ENCODE assay signal across 30 cellular contexts in the genomic region with DNA sequence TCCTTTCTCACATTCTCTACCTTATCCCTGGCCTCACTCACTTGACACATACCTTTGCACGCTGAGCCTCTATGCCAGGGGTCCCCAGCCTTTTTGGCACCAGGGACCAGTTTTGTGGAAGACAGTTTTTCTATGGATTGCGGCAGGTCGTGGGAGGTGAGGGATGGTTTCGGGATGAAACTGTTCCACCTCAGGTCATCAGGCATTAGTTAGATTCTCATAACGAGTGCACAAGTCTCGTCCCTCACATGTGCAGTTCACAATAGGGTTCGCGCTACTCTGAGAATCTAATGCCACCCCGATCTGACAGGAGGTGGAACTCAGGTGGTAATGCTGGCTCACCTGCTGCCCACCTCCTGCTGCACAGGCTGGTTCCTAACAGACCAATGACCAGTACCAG.
"Had no signal": no experiment of that assay in that cellular context is flagged by ENCODE, and none has a peak within 500 bp of the region (broad histone marks: within the 10 kb centered on the region; RNA-seq: fewer than 3 reads in every experiment).

No MANE protein-coding gene starts in this region.

- ATAC-seq: activated CD4-positive, alpha-beta T cell treated with anti-CD3 and anti-CD28 coated beads for 36 hours; activated CD8-positive, alpha-beta T cell treated with anti-CD3 and anti-CD28 coated beads for 36 hours; activated naive CD4-positive, alpha-beta T cell treated with anti-CD3 and anti-CD28 coated beads, Interleukin-2, amount 50 U/mL, for 72 hours; activated T-cell treated with anti-CD3 and anti-CD28 coated beads, Interleukin-2, amount 50 U/mL, for 72 hours; esophagus mucosa; foreskin keratinocyte; gastrocnemius medialis; heart left ventricle had no signal

- H3K27me3 ChIP-seq: ascending aorta, breast epithelium, cardiac muscle cell, colonic mucosa, gastrocnemius medialis, heart left ventricle had no signal

- H3K27ac Mint-ChIP-seq: activated CD4-positive, alpha-beta T cell treated with anti-CD3 and anti-CD28 coated beads for 36 hours; activated CD4-positive, alpha-beta T cell treated with anti-CD3 and anti-CD28 coated beads, Interleukin-2, amount 10 ng/mL, durations not matched to agents 7 days and 5 days; activated CD8-positive, alpha-beta T cell treated with anti-CD3 and anti-CD28 coated beads for 36 hours; activated naive CD4-positive, alpha-beta T cell treated with anti-CD3 and anti-CD28 coated beads, Interleukin-2, amount 10 ng/mL, durations not matched to agents 7 days and 5 days; activated naive CD4-positive, alpha-beta T cell treated with anti-CD3 and anti-CD28 coated beads, Interleukin-2, amount 50 U/mL, for 72 hours; activated naive CD8-positive, alpha-beta T cell treated with anti-CD3 and anti-CD28 coated beads, Interleukin-2, amount 10 ng/mL, durations not matched to agents 7 days and 5 days; activated T-cell treated with anti-CD3 and anti-CD28 coated beads, Interleukin-2, amount 50 U/mL, for 24 hours; activated T-cell treated with anti-CD3 and anti-CD28 coated beads, Interleukin-2, amount 50 U/mL, for 72 hours; brain had no signal

- H3K9me3 ChIP-seq: ascending aorta, breast epithelium, colonic mucosa, gastrocnemius medialis had no signal

- H3K9me3 Mint-ChIP-seq: activated CD4-positive, alpha-beta T cell treated with anti-CD3 and anti-CD28 coated beads, Interleukin-2, amount 10 ng/mL, durations not matched to agents 7 days and 5 days; activated CD8-positive, alpha-beta T cell treated with anti-CD3 and anti-CD28 coated beads for 36 hours; activated naive CD4-positive, alpha-beta T cell treated with anti-CD3 and anti-CD28 coated beads, Interleukin-2, amount 10 ng/mL, durations not matched to agents 7 days and 5 days; activated naive CD4-positive, alpha-beta T cell treated with anti-CD3 and anti-CD28 coated beads, Interleukin-2, amount 50 U/mL, for 72 hours; activated naive CD8-positive, alpha-beta T cell treated with anti-CD3 and anti-CD28 coated beads, Interleukin-2, amount 10 ng/mL, durations not matched to agents 7 days and 5 days; activated T-cell treated with anti-CD3 and anti-CD28 coated beads, Interleukin-2, amount 50 U/mL, for 24 hours; activated T-cell treated with anti-CD3 and anti-CD28 coated beads, Interleukin-2, amount 50 U/mL, for 72 hours; brain had no signal

- DNase-seq: activated CD4-positive, alpha-beta T cell treated with anti-CD3 and anti-CD28 coated beads for 36 hours; activated CD4-positive, alpha-beta T cell treated with anti-CD3 and anti-CD28 coated beads, Interleukin-2, amount 10 ng/mL, durations not matched to agents 7 days and 5 days; activated CD4-positive, alpha-beta T cell treated with anti-CD3 and anti-CD28 coated beads, Interleukin-2, amount 50 U/mL, for 4 hours; activated CD4-positive, CD25-positive, alpha-beta regulatory T cell; activated CD4-positive, CD25-positive, alpha-beta regulatory T cell treated with anti-CD3 and anti-CD28 coated beads, Interleukin-2, amount 50 U/mL, for 72 hours; activated CD8-positive, alpha-beta memory T cell treated with anti-CD3 and anti-CD28 coated beads for 24 hours; activated CD8-positive, alpha-beta memory T cell treated with anti-CD3 and anti-CD28 coated beads, Interleukin-2, amount 50 U/mL, for 4 hours; activated CD8-positive, alpha-beta T cell treated with anti-CD3 and anti-CD28 coated beads for 36 hours; activated gamma-delta T cell; activated naive CD4-positive, alpha-beta T cell; activated naive CD4-positive, alpha-beta T cell treated with anti-CD3 and anti-CD28 coated beads, Interleukin-2, amount 10 ng/mL, durations not matched to agents 7 days and 5 days; activated naive CD8-positive, alpha-beta T cell treated with anti-CD3 and anti-CD28 coated beads, Interleukin-2, amount 10 ng/mL, durations not matched to agents 7 days and 5 days; activated T-cell treated with anti-CD3 and anti-CD28 coated beads for 4 hours; activated T-cell treated with anti-CD3 and anti-CD28 coated beads, Interleukin-2, amount 50 U/mL, for 24 hours; activated T-cell treated with anti-CD3 and anti-CD28 coated beads, Interleukin-2, amount 50 U/mL, for 72 hours; central memory CD4-positive, alpha-beta T cell; cerebellar nuclear complex; colonic mucosa; effector CD8-positive, alpha-beta T cell; foreskin keratinocyte; gastrocnemius medialis; glutamatergic neuron; heart left ventricle; T-helper 2 cell had no signal

- H3K36me3 ChIP-seq: ascending aorta, breast epithelium, cardiac muscle cell, colonic mucosa, gastrocnemius medialis, heart left ventricle had no signal

- H3K27ac ChIP-seq: ascending aorta, breast epithelium, cardiac muscle cell, colonic mucosa, foreskin keratinocyte, gastrocnemius medialis, heart left ventricle had no signal

- H3K4me3 ChIP-seq: ascending aorta, breast epithelium, cardiac muscle cell, colonic mucosa, gastrocnemius medialis, heart left ventricle had no signal

- H3K4me3 Mint-ChIP-seq: activated CD4-positive, alpha-beta T cell treated with anti-CD3 and anti-CD28 coated beads for 36 hours; activated CD4-positive, alpha-beta T cell treated with anti-CD3 and anti-CD28 coated beads, Interleukin-2, amount 10 ng/mL, durations not matched to agents 7 days and 5 days; activated CD8-positive, alpha-beta T cell treated with anti-CD3 and anti-CD28 coated beads for 36 hours; activated naive CD4-positive, alpha-beta T cell treated with anti-CD3 and anti-CD28 coated beads, Interleukin-2, amount 10 ng/mL, durations not matched to agents 7 days and 5 days; activated naive CD8-positive, alpha-beta T cell treated with anti-CD3 and anti-CD28 coated beads, Interleukin-2, amount 10 ng/mL, durations not matched to agents 7 days and 5 days; activated T-cell treated with anti-CD3 and anti-CD28 coated beads, Interleukin-2, amount 50 U/mL, for 24 hours; activated T-cell treated with anti-CD3 and anti-CD28 coated beads, Interleukin-2, amount 50 U/mL, for 72 hours; brain had no signal

- H3K27me3 Mint-ChIP-seq: activated CD4-positive, alpha-beta T cell treated with anti-CD3 and anti-CD28 coated beads for 36 hours; activated CD8-positive, alpha-beta T cell treated with anti-CD3 and anti-CD28 coated beads for 36 hours; activated naive CD4-positive, alpha-beta T cell treated with anti-CD3 and anti-CD28 coated beads, Interleukin-2, amount 10 ng/mL, durations not matched to agents 7 days and 5 days; activated T-cell treated with anti-CD3 and anti-CD28 coated beads, Interleukin-2, amount 50 U/mL, for 24 hours had no signal

- H3K36me3 Mint-ChIP-seq: activated naive CD4-positive, alpha-beta T cell treated with anti-CD3 and anti-CD28 coated beads, Interleukin-2, amount 10 ng/mL, durations not matched to agents 7 days and 5 days; activated naive CD4-positive, alpha-beta T cell treated with anti-CD3 and anti-CD28 coated beads, Interleukin-2, amount 50 U/mL, for 72 hours; activated naive CD8-positive, alpha-beta T cell treated with anti-CD3 and anti-CD28 coated beads, Interleukin-2, amount 10 ng/mL, durations not matched to agents 7 days and 5 days; brain had no signal

- H3K4me1 Mint-ChIP-seq: activated CD4-positive, alpha-beta T cell treated with anti-CD3 and anti-CD28 coated beads for 36 hours; brain had no signal

- H3K4me1 ChIP-seq: ascending aorta, breast epithelium, colonic mucosa, foreskin keratinocyte, gastrocnemius medialis had no signal
